Comparison of ENCODE assay signal across 8 cellular contexts in genomic region chr1:19661721-19662228, GRCh38. TPM values are rescaled to one million over a fixed set of nuclear protein-coding genes. Genes with fewer than 3 reads are reported as not detected.
A peak's percentile ranks its signal among the peaks of the same experiment; 100 is the strongest.
DNase-seq lines count a peak whose midpoint lies in the region; ATAC-seq and TF ChIP-seq lines count a peak whose summit lies in the region.

No MANE protein-coding gene starts in this region.

- H2AFZ ChIP-seq in mammary epithelial cell (ENCODE audit: low read depth, low read length), result no peak overlapping the region

- H3K4me3 ChIP-seq in BJ (ENCODE audit: low read depth, low read length) (no peak overlapping the region), Panc1 (ENCODE audit: low read depth in 2 of 2, low read length in 2 of 2) (no peak overlapping the region), mammary epithelial cell (replicated peaks in 1 of 3; ENCODE audit: insufficient read depth in 1 of 3, low read depth in 2 of 3, low read length in 3 of 3) (no peak overlapping the region), mucosa of descending colon (no peak overlapping the region)

- H3K9ac ChIP-seq in mammary epithelial cell (ENCODE audit: insufficient read depth, low read length), result no peak overlapping the region

- dilution Hi-C loops in mammary epithelial cell (cut with HindIII; ENCODE audit: low sequenced_read_pairs), result no loop called here

- no peak overlapping the region for H3K27ac ChIP-seq in Panc1 (ENCODE audit: low read length)
- no peak overlapping the region for H3K27ac ChIP-seq in mammary epithelial cell (ENCODE audit: insufficient read depth, low read depth, low read length)

- H3K36me3 ChIP-seq in BJ (ENCODE audit: control insufficient read depth, insufficient read depth, low read length), result peaks cover 11% of the 10 kb centered on the region
- H3K36me3 ChIP-seq in Panc1 (ENCODE audit: control insufficient read depth, insufficient read depth, low read length), result no peaks in the 10 kb centered on the region
- no peaks in the 10 kb centered on the region for H3K36me3 ChIP-seq in mammary epithelial cell (ENCODE audit: insufficient read depth, low read length)
- no peaks in the 10 kb centered on the region for H3K36me3 ChIP-seq in mucosa of descending colon (ENCODE audit: low read depth)

- H3K9me3 ChIP-seq in Panc1 (ENCODE audit: control insufficient read depth, insufficient read depth, low read depth, low read length) (no peaks in the 10 kb centered on the region), mammary epithelial cell (replicated peaks; ENCODE audit: insufficient read depth, low read length) (no peaks in the 10 kb centered on the region), mucosa of descending colon (no peaks in the 10 kb centered on the region)

- TF ChIP-seq CTCF in BJ (IDR thresholded peaks at IDR 0.05; ENCODE audit: insufficient read depth, low read depth, low read length) (peak; percentile 65), GM13977 (IDR thresholded peaks at IDR 0.05; ENCODE audit: extremely low read depth, insufficient read depth, missing control alignments) (peak; percentile 51), Panc1 (IDR thresholded peaks at IDR 0.05) (peak; percentile 88), mammary epithelial cell (conservative IDR thresholded peaks at IDR 0.05 in 1 of 2, IDR thresholded peaks at IDR 0.05 in 1 of 2; ENCODE audit: extremely low read depth in 1 of 2, insufficient read depth in 1 of 2, low read depth in 1 of 2, low read length in 2 of 2) (peak; percentile 65 to 68), mucosa of descending colon (IDR thresholded peaks at IDR 0.05) (peak; percentile 52)

- 10% methylated on average over 9 of the region's 9 CpGs for WGBS in mammary epithelial cell (ENCODE audit: low coverage, missing lambda C conversion rate)

- ATAC-seq in Panc1 (no peak), mucosa of descending colon (peak; percentile 14), HG03442 (IDR thresholded peaks at IDR 0.05; ENCODE audit: unreplicated experiment) (no peak), HG02840 (IDR thresholded peaks at IDR 0.05; ENCODE audit: low FRiP score, unreplicated experiment) (no peak)

- BruUV-seq in Panc1 (replicated peaks; lab: Mats Ljungman, UMichigan) (no TSS peak), mammary epithelial cell (replicated peaks; lab: Mats Ljungman, UMichigan) (no TSS peak)

- H3K4me1 ChIP-seq in Panc1 (ENCODE audit: control insufficient read depth, insufficient read depth, low read length), result peaks cover 12% of the 10 kb centered on the region
- peaks cover 33% of the 10 kb centered on the region for H3K4me1 ChIP-seq in mammary epithelial cell (ENCODE audit: insufficient read depth, low read length)
- H3K4me1 ChIP-seq in mucosa of descending colon (ENCODE audit: low read depth), result peaks cover 7% of the 10 kb centered on the region

- CTCF ChIA-PET in BJ (lab: Yijun Ruan, JAX) (interaction anchor here (0.6 to 5.7 kb wide), 27 partner anchors 7 to 491 kb away, joined by 3 to 162 read pairs (median 4); no protein-coding TSS in a partner anchor), Panc1 (lab: Charles Lee) (interaction anchor here (0.6 to 4.4 kb wide), 10 partner anchors 8 to 487 kb away, joined by 3 to 57 read pairs (median 3); no protein-coding TSS in a partner anchor), mammary epithelial cell (lab: Charles Lee; ENCODE audit: low non-redundant PET) (interaction anchor here (0.6 to 1.1 kb wide), 4 partner anchors 43 to 418 kb away, joined by 4 to 6 read pairs (median 4); no protein-coding TSS in a partner anchor)

- H3K27me3 ChIP-seq in BJ (ENCODE audit: control insufficient read depth, insufficient read depth, low read length) (peaks cover 21% of the 10 kb centered on the region), Panc1 (ENCODE audit: control insufficient read depth, insufficient read depth, low read length) (peaks cover 5% of the 10 kb centered on the region; the same call in 1 of the 2 replicates), mammary epithelial cell (ENCODE audit: insufficient read depth, low read length) (peaks cover 19% of the 10 kb centered on the region)

- intact Hi-C loops in Panc1 (cut with micrococcal nuclease; ENCODE audit: unreplicated experiment) (loop anchor here (2.0 kb wide), 1 partner anchor 45 kb away; no protein-coding TSS in a partner anchor), mammary epithelial cell (cut with micrococcal nuclease) (loop anchor here (1.0 to 5.0 kb wide), 3 partner anchors 43 to 211 kb away; no protein-coding TSS in a partner anchor), mucosa of descending colon (cut with DNase I, micrococcal nuclease) (no loop called here)

- DNase-seq in BJ (ENCODE audit: low read depth) (no peak), GM13977 (ENCODE audit: low spot score) (peak; percentile 61), Panc1 (ENCODE audit: low read depth, low spot score) (no peak), mammary epithelial cell (no peak), mucosa of descending colon (peak in 1 of 3 donors; percentile 76), 8988T (no peak)

- POLR2A ChIA-PET in BJ (lab: Charles Lee), result interaction anchor here (0.5 kb wide), 1 partner anchor 189 kb away, joined by 15 read pairs; no protein-coding TSS in a partner anchor
- POLR2A ChIA-PET in Panc1 (lab: Charles Lee), result interaction anchor here (1.5 kb wide), 1 partner anchor 54 kb away, joined by 3 read pairs; no protein-coding TSS in a partner anchor

- in situ Hi-C loops in GM13977 (cut with MboI; ENCODE audit: low pct_unique_long_range_greater_than_20kb, low sequenced_read_pairs, unreplicated experiment) (no loop called here), Panc1 (cut with HindIII; ENCODE audit: low pct_unique_long_range_greater_than_20kb, low sequenced_read_pairs) (no loop called here), mammary epithelial cell (cut with MboI; ENCODE audit: low sequenced_read_pairs in 2 of 2) (no loop called here)

- H3K79me2 ChIP-seq in mammary epithelial cell (ENCODE audit: insufficient read depth, low read length), result peaks cover under 1% of the 10 kb centered on the region

- no peaks in the 10 kb centered on the region for H4K20me1 ChIP-seq in mammary epithelial cell (ENCODE audit: insufficient read depth, low read length)

- H3K4me2 ChIP-seq in mammary epithelial cell (ENCODE audit: insufficient read depth, low read depth, low read length), result no peak overlapping the region

RNA-seq across cellular contexts. Expression of gene HTR6, which starts 2.9 kb away (rescaled TPM):
- not detected in 2 replicates for polyA plus RNA-seq in BJ (2011; rRNA removed)
- polyA minus RNA-seq in BJ (2011; rRNA and poly(A)+ RNA removed), result not detected in 2 replicates
- 0.10 TPM for total RNA-seq in Panc1 (2021; ENCODE audit: unreplicated experiment)
- polyA plus RNA-seq in Panc1 (2012; ENCODE audit: insufficient read length), result 0.40 TPM
- total RNA-seq in mammary epithelial cell, result not detected
- polyA plus RNA-seq in mammary epithelial cell, result not detected
- polyA minus RNA-seq in mammary epithelial cell, result not detected
- not detected for total RNA-seq in mucosa of descending colon

RNA-seq across cellular contexts. Expression of gene NBL1, which starts 17.7 kb away (rescaled TPM):
- polyA plus RNA-seq in BJ (2011; rRNA removed), result 109 and 171 TPM in 2 replicates
- 134 and 156 TPM in 2 replicates for polyA minus RNA-seq in BJ (2011; rRNA and poly(A)+ RNA removed)
- 191 TPM for total RNA-seq in Panc1 (2021; ENCODE audit: unreplicated experiment)
- 489 TPM for polyA plus RNA-seq in Panc1 (2012; ENCODE audit: insufficient read length)
- 100 to 1,000 TPM in 1 of 2 donors, 10 to 100 TPM in 1; 49.7 to 132 TPM for total RNA-seq in mammary epithelial cell
- 108 TPM for polyA plus RNA-seq in mammary epithelial cell
- polyA minus RNA-seq in mammary epithelial cell, result 169 TPM
- total RNA-seq in mucosa of descending colon, result 100 to 1,000 TPM; 320 to 457 (median 426) TPM

Comparison
In these comparisons a context has a peak if more than half of its experiments do, and no peak if none do; other contexts are left out.
1. intact Hi-C loops: an anchor here in Panc1 (2.0 kb wide) and mammary epithelial cell (1.0 to 5.0 kb wide); none called in mucosa of descending colon.